Comparison of ENCODE assay signal across 20 cellular contexts in genomic region chr17:69822314-69822875, GRCh38.
DNase-seq lines count a peak whose midpoint lies in the region; ATAC-seq and TF ChIP-seq lines count a peak whose summit lies in the region.
"Had no signal": no experiment of that assay in that cellular context is flagged by ENCODE, and none has a peak within 500 bp of the region (broad histone marks: within the 10 kb centered on the region; RNA-seq: fewer than 3 reads in every experiment).

No MANE protein-coding gene starts in this region.

- H3K4me3 ChIP-seq in RWPE2 (ENCODE audit: severe bottlenecking) = no peak overlapping the region
- no peak overlapping the region for H3K4me3 ChIP-seq in CD4-positive, alpha-beta memory T cell (ENCODE audit: low read length in 2 of 2)
- H3K4me3 ChIP-seq: A549, GM12878, GM23338 had no signal

- no peaks in the 10 kb centered on the region for H3K4me1 ChIP-seq in RWPE2 (ENCODE audit: insufficient read depth, poor library complexity, severe bottlenecking)
- no peaks in the 10 kb centered on the region for H3K4me1 ChIP-seq in CD4-positive, alpha-beta memory T cell (ENCODE audit: insufficient read depth, low read length)
- H3K4me1 ChIP-seq: A549, Caco-2 had no signal

- no peaks in the 10 kb centered on the region for H3K9me3 Mint-ChIP-seq in activated CD4-positive, alpha-beta T cell treated with anti-CD3 and anti-CD28 coated beads for 36 hours (ENCODE audit: low read depth)
- peaks cover 0 to 7% (median 0%) of the 10 kb centered on the region in 8 donors for H3K9me3 Mint-ChIP-seq in CD4-positive, alpha-beta memory T cell
- H3K9me3 Mint-ChIP-seq: CD8-positive, alpha-beta T cell had no signal

- no peaks in the 10 kb centered on the region for H3K36me3 ChIP-seq in RWPE2 (ENCODE audit: low read depth)
- no peaks in the 10 kb centered on the region for H3K36me3 ChIP-seq in CD4-positive, alpha-beta memory T cell (ENCODE audit: insufficient read depth, low read length)

- DNase-seq in EH (ENCODE audit: low read depth) = peak; percentile 7
- peak; percentile 55 for DNase-seq in RWPE2 (ENCODE audit: low spot score)
- DNase-seq in myocyte (ENCODE audit: low read depth) = peak; percentile 72
- no peak for DNase-seq in activated CD4-positive, alpha-beta T cell treated with anti-CD3 and anti-CD28 coated beads for 36 hours
- no peak for DNase-seq in NCI-H510A (lab: John Stamatoyannopoulos, UW)
- DNase-seq in CD4-positive, alpha-beta memory T cell = no peak
- DNase-seq: 8988T; ACHN; C1 segment of cervical spinal cord; Caco-2; CD8-positive, alpha-beta T cell; DMS153; DND-41; EL; GDM1; H9 had no signal

- no peaks in the 10 kb centered on the region for H3K4me1 Mint-ChIP-seq in activated CD4-positive, alpha-beta T cell treated with anti-CD3 and anti-CD28 coated beads for 36 hours
- no peaks in the 10 kb centered on the region for H3K4me1 Mint-ChIP-seq in CD4-positive, alpha-beta memory T cell
- H3K4me1 Mint-ChIP-seq: GM23338, H9 had no signal

- intact Hi-C loops in activated CD4-positive, alpha-beta T cell treated with anti-CD3 and anti-CD28 coated beads for 36 hours (cut with DNase I, micrococcal nuclease) = loop anchor here in 1 of 2 experiments (10.0 kb wide), 1 partner anchor 182 kb away; no protein-coding TSS in a partner anchor
- intact Hi-C loops in CD4-positive, alpha-beta memory T cell (cut with micrococcal nuclease) = no loop called here

- ATAC-seq in RWPE2 (ENCODE audit: low read depth) = no peak
- ATAC-seq in activated CD4-positive, alpha-beta T cell treated with anti-CD3 and anti-CD28 coated beads for 36 hours = no peak
- ATAC-seq: A549; CD8-positive, alpha-beta T cell; GM12878; GM23338; HCT116 had no signal

- H3K4me3 Mint-ChIP-seq in activated CD4-positive, alpha-beta T cell treated with anti-CD3 and anti-CD28 coated beads for 36 hours = no peak overlapping the region
- H3K4me3 Mint-ChIP-seq in CD4-positive, alpha-beta memory T cell = no peak overlapping the region
- H3K4me3 Mint-ChIP-seq: CD8-positive, alpha-beta T cell; GM23338; H9 had no signal

- no peak overlapping the region for H3K27ac Mint-ChIP-seq in activated CD4-positive, alpha-beta T cell treated with anti-CD3 and anti-CD28 coated beads for 36 hours
- H3K27ac Mint-ChIP-seq in CD4-positive, alpha-beta memory T cell = no peak overlapping the region
- H3K27ac Mint-ChIP-seq: CD8-positive, alpha-beta T cell; GM23338; H9 had no signal

- TF ChIP-seq CTCF in RWPE2 (IDR thresholded peaks at IDR 0.05; ENCODE audit: poor library complexity, severe bottlenecking) = no peak

- no peaks in the 10 kb centered on the region for H3K9me3 ChIP-seq in RWPE2 (ENCODE audit: severe bottlenecking)
- no peaks in the 10 kb centered on the region for H3K9me3 ChIP-seq in CD4-positive, alpha-beta memory T cell (ENCODE audit: control insufficient read depth in 1 of 2, low read length in 2 of 2)

- H3K27ac ChIP-seq in RWPE2 (ENCODE audit: poor library complexity, severe bottlenecking) = no peak overlapping the region
- H3K27ac ChIP-seq in CD4-positive, alpha-beta memory T cell (ENCODE audit: low read depth, low read length) = no peak overlapping the region
- H3K27ac ChIP-seq: A549 had no signal

- H3K36me3 Mint-ChIP-seq in activated CD4-positive, alpha-beta T cell treated with anti-CD3 and anti-CD28 coated beads for 36 hours (ENCODE audit: low read depth) = no peaks in the 10 kb centered on the region
- no peaks in the 10 kb centered on the region for H3K36me3 Mint-ChIP-seq in CD4-positive, alpha-beta memory T cell
- H3K36me3 Mint-ChIP-seq: CD8-positive, alpha-beta T cell had no signal

- POLR2A ChIA-PET in activated CD4-positive, alpha-beta T cell treated with anti-CD3 and anti-CD28 coated beads for 36 hours (lab: Charles Lee) = no interaction called here
- POLR2A ChIA-PET in CD4-positive, alpha-beta memory T cell (lab: Charles Lee; ENCODE audit: partially characterized antibody) = no interaction called here

- CTCF ChIA-PET in activated CD4-positive, alpha-beta T cell treated with anti-CD3 and anti-CD28 coated beads for 36 hours (lab: Charles Lee) = interaction anchor here (1.2 kb wide), 1 partner anchor 260 kb away, joined by 3 read pairs; no protein-coding TSS in a partner anchor
- CTCF ChIA-PET in CD4-positive, alpha-beta memory T cell (lab: Charles Lee; ENCODE audit: partially characterized antibody) = no interaction called here

- H3K27me3 ChIP-seq in RWPE2 (ENCODE audit: insufficient read depth, poor library complexity, severe bottlenecking) = no peaks in the 10 kb centered on the region
- H3K27me3 ChIP-seq in CD4-positive, alpha-beta memory T cell (ENCODE audit: insufficient read depth, low read length) = no peaks in the 10 kb centered on the region

- no peaks in the 10 kb centered on the region for H3K27me3 Mint-ChIP-seq in activated CD4-positive, alpha-beta T cell treated with anti-CD3 and anti-CD28 coated beads for 36 hours
- H3K27me3 Mint-ChIP-seq in CD4-positive, alpha-beta memory T cell = no peaks in the 10 kb centered on the region

Comparison
In these comparisons a context has a peak if more than half of its experiments do, and no peak if none do; other contexts are left out.
1. DNase-seq: peak in EH (single experiment), RWPE2 (single experiment) and myocyte (single experiment); none in activated CD4-positive, alpha-beta T cell treated with anti-CD3 and anti-CD28 coated beads for 36 hours (single experiment), NCI-H510A (single experiment) and CD4-positive, alpha-beta memory T cell (0 of 5).